ENCODE assay signal across 12 cellular contexts in genomic region chr6:156807795-156808194, GRCh38. TPM values are rescaled to one million over a fixed set of nuclear protein-coding genes. Genes with fewer than 3 reads are reported as not detected.
DNase-seq lines count a peak whose midpoint lies in the region; ATAC-seq, FAIRE-seq and TF ChIP-seq lines count a peak whose summit lies in the region.
"Had no signal": no experiment of that assay in that cellular context is flagged by ENCODE, and none has a peak within 500 bp of the region (broad histone marks: within the 10 kb centered on the region; RNA-seq: fewer than 3 reads in every experiment).

No MANE protein-coding gene starts in this region.

- H3K9ac ChIP-seq in GM12878 (ENCODE audit: control insufficient read depth, insufficient read depth, low read length): no peak overlapping the region

- RAD21 ChIA-PET in GM12878 (lab: Charles Lee; ENCODE audit: unreplicated experiment): interaction anchor here (0.6 kb wide), 1 partner anchor 27 kb away, joined by 3 read pairs; no protein-coding TSS in a partner anchor

- H3K4me3 Mint-ChIP-seq in activated T-cell treated with anti-CD3 and anti-CD28 coated beads, Interleukin-2, amount 50 U/mL, for 72 hours: peak overlapping the region; percentile 55 to 72
- H3K4me3 Mint-ChIP-seq in memory B cell: peak overlapping the region; percentile 39

- H3K79me2 ChIP-seq in GM12878 (ENCODE audit: control insufficient read depth, insufficient read depth, low read length): peaks cover 99% of the 10 kb centered on the region

- no peak for TF ChIP-seq POLR2A in GM12878 (IDR thresholded peaks at IDR 0.05; ENCODE audit: low read depth, low read length)
- no peak for TF ChIP-seq POLR2A in thyroid gland (IDR thresholded peaks at IDR 0.05)

- ATAC-seq in activated T-cell treated with anti-CD3 and anti-CD28 coated beads, Interleukin-2, amount 50 U/mL, for 72 hours (replicated peaks in 1 of 2): no peak
- ATAC-seq in GM12878 (no peak), memory B cell (ENCODE audit: low read depth) (no peak), GM21723 (IDR thresholded peaks at IDR 0.05; ENCODE audit: unreplicated experiment) (no peak)

- H3K36me3 ChIP-seq in GM12878 (ENCODE audit: control insufficient read depth in 2 of 2, insufficient read depth in 2 of 2, low read length in 1 of 2) (peaks cover 2 to 8% of the 10 kb centered on the region in 2 experiments), thyroid gland (no peaks in the 10 kb centered on the region)

- H3K4me2 ChIP-seq in GM12878 (ENCODE audit: control insufficient read depth, insufficient read depth): peak overlapping the region; percentile 68

- intact Hi-C loops in GM12878 (cut with micrococcal nuclease; ENCODE audit: unreplicated experiment) (no loop called here), thyroid gland (cut with DNase I) (no loop called here)

- no peak overlapping the region for H3K4me3 ChIP-seq in GM12878
- no peak overlapping the region for H3K4me3 ChIP-seq in thyroid gland (replicated peaks in 1 of 3)

- peaks cover 0 to 8% of the 10 kb centered on the region in 2 donors for H3K9me3 Mint-ChIP-seq in activated T-cell treated with anti-CD3 and anti-CD28 coated beads, Interleukin-2, amount 50 U/mL, for 72 hours
- H3K9me3 Mint-ChIP-seq in memory B cell: peaks cover 1% of the 10 kb centered on the region

- H3K36me3 Mint-ChIP-seq in activated T-cell treated with anti-CD3 and anti-CD28 coated beads, Interleukin-2, amount 50 U/mL, for 72 hours (ENCODE audit: insufficient read depth in 2 of 2): peaks cover 12 to 19% of the 10 kb centered on the region in 2 donors
- H3K36me3 Mint-ChIP-seq in memory B cell: peaks cover 14% of the 10 kb centered on the region

- H3K27ac Mint-ChIP-seq in activated T-cell treated with anti-CD3 and anti-CD28 coated beads, Interleukin-2, amount 50 U/mL, for 72 hours: peak overlapping the region; percentile 66
- H3K27ac Mint-ChIP-seq in memory B cell: peak overlapping the region; percentile 67

- peaks cover 24% of the 10 kb centered on the region for H3K4me1 ChIP-seq in GM12878 (ENCODE audit: control insufficient read depth, insufficient read depth, low read length)
- peaks cover 42 to 54% of the 10 kb centered on the region in 2 donors for H3K4me1 ChIP-seq in thyroid gland

- H3K9me3 ChIP-seq in GM12878 (replicated peaks; ENCODE audit: control insufficient read depth, insufficient read depth, low read length) (peaks cover 8% of the 10 kb centered on the region; the same call in 2 of the 3 replicates), thyroid gland (no peaks in the 10 kb centered on the region)

- TF ChIP-seq CTCF in GM12878 (IDR thresholded peaks at IDR 0.05 in 2 of 3, conservative IDR thresholded peaks at IDR 0.05 in 1 of 3; ENCODE audit: control insufficient read depth in 2 of 3, extremely low read depth in 1 of 3, insufficient read depth in 1 of 3, low read depth in 3 of 3, low read length in 3 of 3) (no peak), thyroid gland (IDR thresholded peaks at IDR 0.05) (no peak)

- H3K4me1 Mint-ChIP-seq in activated T-cell treated with anti-CD3 and anti-CD28 coated beads, Interleukin-2, amount 50 U/mL, for 72 hours (ENCODE audit: low read depth): peaks cover 85% of the 10 kb centered on the region
- peaks cover 61% of the 10 kb centered on the region for H3K4me1 Mint-ChIP-seq in memory B cell

- no peaks in the 10 kb centered on the region for H3K27me3 ChIP-seq in GM12878 (replicated peaks in 1 of 2; ENCODE audit: control insufficient read depth in 2 of 2, insufficient read depth in 2 of 2, low read length in 1 of 2)
- no peaks in the 10 kb centered on the region for H3K27me3 ChIP-seq in thyroid gland

- CTCF ChIA-PET in GM12878 (lab: Yijun Ruan, JAX): interaction anchor here (1.7 kb wide), 1 partner anchor 13 kb away, joined by 4 read pairs; no protein-coding TSS in a partner anchor

- no peak for FAIRE-seq in GM12878 (lab: Jason Lieb, UNC)

- no peak for TF ChIP-seq RAD21 in GM12878 (IDR thresholded peaks at IDR 0.05; ENCODE audit: insufficient read depth, low read depth, low read length)

- no TSS peak for BruUV-seq in GM12878 (replicated peaks; lab: Mats Ljungman, UMichigan)

- in situ Hi-C loops in GM12878 (cut with MboI): no loop called here

- POLR2A ChIA-PET in GM12878 (lab: Charles Lee): interaction anchor here (0.7 kb wide), 1 partner anchor 482 kb away, joined by 3 read pairs; no protein-coding TSS in a partner anchor

- no peaks in the 10 kb centered on the region for H4K20me1 ChIP-seq in GM12878 (ENCODE audit: control insufficient read depth, insufficient read depth)

- H2AFZ ChIP-seq in GM12878 (ENCODE audit: control insufficient read depth, low read depth, low read length): no peak overlapping the region

- SMC1A ChIA-PET in GM12878 (lab: Charles Lee; ENCODE audit: uncharacterized antibody, unreplicated experiment): interaction anchor here (0.6 to 3.7 kb wide), 10 partner anchors 12 to 136 kb away, joined by 4 to 23 read pairs (median 5); no protein-coding TSS in a partner anchor

- DNase-seq in activated T-cell treated with anti-CD3 and anti-CD28 coated beads, Interleukin-2, amount 50 U/mL, for 72 hours: no peak
- DNase-seq in activated T-cell treated with anti-CD3 and anti-CD28 coated beads for 4 hours: no peak
- DNase-seq in GM12878 (ENCODE audit: low read depth, low spot score): no peak
- DNase-seq in memory B cell (ENCODE audit: low spot score in 2 of 2): no peak
- DNase-seq in thyroid gland: no peak
- no peak for DNase-seq in SKM-1 (lab: John Stamatoyannopoulos, UW; ENCODE audit: unreplicated experiment)
- no peak for DNase-seq in stimulated activated CD4-positive, alpha-beta T cell treated with anti-CD3 and anti-CD28 coated beads, Interleukin-12 subunit alpha, Interleukin-12 subunit beta, amount 100 ng/mL, for 4 hours
- DNase-seq: activated naive CD4-positive, alpha-beta T cell treated with Interleukin-2 at 50 U/mL for 16 hours; EL; NCI-H510A; stimulated activated CD4-positive, alpha-beta T cell treated with anti-CD3 and anti-CD28 coated beads, Interleukin-4, amount 100 ng/mL, for 4 hours had no signal

- no peaks in the 10 kb centered on the region for H3K27me3 Mint-ChIP-seq in activated T-cell treated with anti-CD3 and anti-CD28 coated beads, Interleukin-2, amount 50 U/mL, for 72 hours (ENCODE audit: low read depth)
- no peaks in the 10 kb centered on the region for H3K27me3 Mint-ChIP-seq in memory B cell

- H3K27ac ChIP-seq in GM12878 (ENCODE audit: control insufficient read depth, insufficient read depth) (0 out of 2 replicates have a peak overlapping the region, but pooled peaks have one; percentile 15), thyroid gland (peak overlapping the region; percentile 52 to 75 (median 61))

- 80% methylated on average over 6 of the region's 6 CpGs for WGBS in GM12878 (ENCODE audit: insufficient coverage, insufficient replicate concordance, low lambda C conversion rate, missing lambda C conversion rate)
- WGBS in thyroid gland, 2 donors: 35 to 47% methylated on average over 6 of the region's 6 CpGs

- TF ChIP-seq EP300 in GM12878 (IDR thresholded peaks at IDR 0.05; ENCODE audit: borderline replicate concordance in 1 of 2, control insufficient read depth in 1 of 2, low read depth in 2 of 2, low read length in 2 of 2): no peak

TF ChIP-seq in GM12878, 131 proteins besides CTCF, POLR2A, EP300 and RAD21 (continues in another document):
- no peak for TF ChIP-seq PKNOX1 (IDR thresholded peaks at IDR 0.05)
- TF ChIP-seq FOS (IDR thresholded peaks at IDR 0.05; ENCODE audit: borderline replicate concordance, extremely low read depth, insufficient read length): no peak
- no peak for TF ChIP-seq CREM (IDR thresholded peaks at IDR 0.05; ENCODE audit: low read depth)
- TF ChIP-seq FOXM1 (IDR thresholded peaks at IDR 0.05; ENCODE audit: low read depth, low read length): no peak
- no peak for TF ChIP-seq SMAD1 (IDR thresholded peaks at IDR 0.05; ENCODE audit: low read depth, partially characterized antibody)
- no peak for TF ChIP-seq DPF2 (IDR thresholded peaks at IDR 0.05)

RNA-seq across cellular contexts. Expression of gene ARID1B, which starts 30.6 kb away (rescaled TPM):
- total RNA-seq in activated T-cell treated with anti-CD3 and anti-CD28 coated beads, Interleukin-2, amount 50 U/mL, for 72 hours: 10 to 100 TPM; 62.9 to 71.6 TPM
- total RNA-seq in GM12878 (2013; cell fraction: nucleolus; rRNA removed): 1,061 and 1,083 TPM in 2 replicates
- total RNA-seq in GM12878 (2014; rRNA removed) (68.0 and 68.8 TPM in 2 replicates), GM12878 (2014; rRNA removed; fragmentation: Illumina TruSeq; extraction: Trizol) (73.7 and 80.8 TPM in 2 replicates), GM12878 (2021) (116 and 133 TPM in 2 replicates), thyroid gland (100 to 1,000 TPM; 157 to 315 (median 206) TPM)
- 28.7 TPM for polyA plus RNA-seq in GM12878 (2011; ENCODE audit: low read depth)
- polyA plus RNA-seq in GM12878 (2011; rRNA removed) (21.3 and 24.7 TPM in 2 replicates), GM12878 (2014; fragmentation: Illumina TruSeq; extraction: Trizol) (59.2 and 69.9 TPM in 2 replicates), GM12878 (2014; fragmentation: Nextera tagmentation; extraction: Ambion mirVana) (10 to 100 TPM; 37.7 to 73.9 TPM), GM12878 (2014; rRNA removed) (50.0 and 59.1 TPM in 2 replicates), GM12878 (2016; fragmentation: Nextera tagmentation; extraction: Ambion mirVana) (10 to 100 TPM; 32.4 to 39.1 TPM)
- polyA plus RNA-seq in GM12878 (2011; cell fraction: cytosol; rRNA removed): 21.4 and 24.5 TPM in 2 replicates
- polyA plus RNA-seq in GM12878 (2011; cell fraction: nucleus; rRNA removed): 69.4 and 82.0 TPM in 2 replicates
- 43.0 and 45.3 TPM in 2 replicates for polyA plus RNA-seq in GM12878 (2012)
- 124 and 158 TPM in 2 replicates for polyA minus RNA-seq in GM12878 (2011; rRNA and poly(A)+ RNA removed)
- polyA minus RNA-seq in GM12878 (2011; cell fraction: cytosol; rRNA and poly(A)+ RNA removed): 32.6 and 38.9 TPM in 2 replicates
- 206 and 401 TPM in 2 replicates for polyA minus RNA-seq in GM12878 (2011; cell fraction: nucleus; rRNA and poly(A)+ RNA removed)
